In the genomic region with DNA sequence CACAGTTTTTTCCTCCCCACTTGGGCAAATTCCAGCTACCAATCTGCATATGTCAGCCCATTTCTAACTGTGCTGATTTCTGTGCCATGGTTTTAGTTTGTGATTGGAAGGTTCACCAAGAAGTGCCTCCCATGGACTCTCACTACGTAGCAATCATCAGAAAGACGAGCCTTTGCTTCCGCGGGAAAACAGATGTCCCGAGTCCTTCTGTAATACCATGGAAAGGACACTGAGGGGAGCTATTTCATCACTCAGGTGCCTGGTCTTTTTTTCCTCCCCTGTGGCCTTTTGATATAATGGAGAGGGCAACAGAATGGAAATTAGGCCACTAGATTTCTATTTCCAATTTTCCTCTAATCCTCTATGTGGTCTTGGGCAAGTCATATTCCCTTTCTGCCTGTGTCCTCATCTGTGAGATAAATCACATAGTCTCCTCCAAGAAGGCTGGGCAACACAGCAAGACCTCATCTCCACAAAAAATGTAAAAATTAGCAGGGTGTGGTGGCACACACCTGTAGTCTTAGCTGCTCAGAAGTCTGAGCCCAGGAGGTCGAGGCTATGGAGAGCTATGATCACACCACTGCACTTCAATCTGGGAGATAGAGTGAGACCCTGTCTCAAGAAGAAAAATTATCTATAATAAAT, we compare ENCODE assay signal across 1 cellular context.
TF ChIP-seq lines count a peak whose summit lies in the region.

No MANE protein-coding gene starts in this region.

TF ChIP-seq in GM12878, 131 proteins besides CTCF, POLR2A, EP300 and RAD21:
- TF ChIP-seq SMC3 (IDR thresholded peaks at IDR 0.05; ENCODE audit: borderline replicate concordance, low read length) (peak; percentile 90), TCF3 (IDR thresholded peaks at IDR 0.05; ENCODE audit: borderline replicate concordance, insufficient read depth, low read depth, low read length) (no peak), SMAD1 (IDR thresholded peaks at IDR 0.05; ENCODE audit: low read depth, partially characterized antibody) (no peak), BMI1 (IDR thresholded peaks at IDR 0.05; ENCODE audit: borderline replicate concordance) (no peak)
- TF ChIP-seq, protein P1, sequence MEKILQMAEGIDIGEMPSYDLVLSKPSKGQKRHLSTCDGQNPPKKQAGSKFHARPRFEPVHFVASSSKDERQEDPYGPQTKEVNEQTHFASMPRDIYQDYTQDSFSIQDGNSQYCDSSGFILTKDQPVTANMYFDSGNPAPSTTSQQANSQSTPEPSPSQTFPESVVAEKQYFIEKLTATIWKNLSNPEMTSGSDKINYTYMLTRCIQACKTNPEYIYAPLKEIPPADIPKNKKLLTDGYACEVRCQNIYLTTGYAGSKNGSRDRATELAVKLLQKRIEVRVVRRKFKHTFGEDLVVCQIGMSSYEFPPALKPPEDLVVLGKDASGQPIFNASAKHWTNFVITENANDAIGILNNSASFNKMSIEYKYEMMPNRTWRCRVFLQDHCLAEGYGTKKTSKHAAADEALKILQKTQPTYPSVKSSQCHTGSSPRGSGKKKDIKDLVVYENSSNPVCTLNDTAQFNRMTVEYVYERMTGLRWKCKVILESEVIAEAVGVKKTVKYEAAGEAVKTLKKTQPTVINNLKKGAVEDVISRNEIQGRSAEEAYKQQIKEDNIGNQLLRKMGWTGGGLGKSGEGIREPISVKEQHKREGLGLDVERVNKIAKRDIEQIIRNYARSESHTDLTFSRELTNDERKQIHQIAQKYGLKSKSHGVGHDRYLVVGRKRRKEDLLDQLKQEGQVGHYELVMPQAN (conservative IDR thresholded peaks at IDR 0.05): no peak
- TF ChIP-seq, protein P2, sequence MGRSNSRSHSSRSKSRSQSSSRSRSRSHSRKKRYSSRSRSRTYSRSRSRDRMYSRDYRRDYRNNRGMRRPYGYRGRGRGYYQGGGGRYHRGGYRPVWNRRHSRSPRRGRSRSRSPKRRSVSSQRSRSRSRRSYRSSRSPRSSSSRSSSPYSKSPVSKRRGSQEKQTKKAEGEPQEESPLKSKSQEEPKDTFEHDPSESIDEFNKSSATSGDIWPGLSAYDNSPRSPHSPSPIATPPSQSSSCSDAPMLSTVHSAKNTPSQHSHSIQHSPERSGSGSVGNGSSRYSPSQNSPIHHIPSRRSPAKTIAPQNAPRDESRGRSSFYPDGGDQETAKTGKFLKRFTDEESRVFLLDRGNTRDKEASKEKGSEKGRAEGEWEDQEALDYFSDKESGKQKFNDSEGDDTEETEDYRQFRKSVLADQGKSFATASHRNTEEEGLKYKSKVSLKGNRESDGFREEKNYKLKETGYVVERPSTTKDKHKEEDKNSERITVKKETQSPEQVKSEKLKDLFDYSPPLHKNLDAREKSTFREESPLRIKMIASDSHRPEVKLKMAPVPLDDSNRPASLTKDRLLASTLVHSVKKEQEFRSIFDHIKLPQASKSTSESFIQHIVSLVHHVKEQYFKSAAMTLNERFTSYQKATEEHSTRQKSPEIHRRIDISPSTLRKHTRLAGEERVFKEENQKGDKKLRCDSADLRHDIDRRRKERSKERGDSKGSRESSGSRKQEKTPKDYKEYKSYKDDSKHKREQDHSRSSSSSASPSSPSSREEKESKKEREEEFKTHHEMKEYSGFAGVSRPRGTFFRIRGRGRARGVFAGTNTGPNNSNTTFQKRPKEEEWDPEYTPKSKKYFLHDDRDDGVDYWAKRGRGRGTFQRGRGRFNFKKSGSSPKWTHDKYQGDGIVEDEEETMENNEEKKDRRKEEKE (IDR thresholded peaks at IDR 0.05): no peak
- TF ChIP-seq, protein P3, sequence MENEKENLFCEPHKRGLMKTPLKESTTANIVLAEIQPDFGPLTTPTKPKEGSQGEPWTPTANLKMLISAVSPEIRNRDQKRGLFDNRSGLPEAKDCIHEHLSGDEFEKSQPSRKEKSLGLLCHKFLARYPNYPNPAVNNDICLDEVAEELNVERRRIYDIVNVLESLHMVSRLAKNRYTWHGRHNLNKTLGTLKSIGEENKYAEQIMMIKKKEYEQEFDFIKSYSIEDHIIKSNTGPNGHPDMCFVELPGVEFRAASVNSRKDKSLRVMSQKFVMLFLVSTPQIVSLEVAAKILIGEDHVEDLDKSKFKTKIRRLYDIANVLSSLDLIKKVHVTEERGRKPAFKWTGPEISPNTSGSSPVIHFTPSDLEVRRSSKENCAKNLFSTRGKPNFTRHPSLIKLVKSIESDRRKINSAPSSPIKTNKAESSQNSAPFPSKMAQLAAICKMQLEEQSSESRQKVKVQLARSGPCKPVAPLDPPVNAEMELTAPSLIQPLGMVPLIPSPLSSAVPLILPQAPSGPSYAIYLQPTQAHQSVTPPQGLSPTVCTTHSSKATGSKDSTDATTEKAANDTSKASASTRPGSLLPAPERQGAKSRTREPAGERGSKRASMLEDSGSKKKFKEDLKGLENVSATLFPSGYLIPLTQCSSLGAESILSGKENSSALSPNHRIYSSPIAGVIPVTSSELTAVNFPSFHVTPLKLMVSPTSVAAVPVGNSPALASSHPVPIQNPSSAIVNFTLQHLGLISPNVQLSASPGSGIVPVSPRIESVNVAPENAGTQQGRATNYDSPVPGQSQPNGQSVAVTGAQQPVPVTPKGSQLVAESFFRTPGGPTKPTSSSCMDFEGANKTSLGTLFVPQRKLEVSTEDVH (IDR thresholded peaks at IDR 0.05; ENCODE audit: low read depth, partially characterized antibody): peak; percentile 29
- TF ChIP-seq, protein P4, sequence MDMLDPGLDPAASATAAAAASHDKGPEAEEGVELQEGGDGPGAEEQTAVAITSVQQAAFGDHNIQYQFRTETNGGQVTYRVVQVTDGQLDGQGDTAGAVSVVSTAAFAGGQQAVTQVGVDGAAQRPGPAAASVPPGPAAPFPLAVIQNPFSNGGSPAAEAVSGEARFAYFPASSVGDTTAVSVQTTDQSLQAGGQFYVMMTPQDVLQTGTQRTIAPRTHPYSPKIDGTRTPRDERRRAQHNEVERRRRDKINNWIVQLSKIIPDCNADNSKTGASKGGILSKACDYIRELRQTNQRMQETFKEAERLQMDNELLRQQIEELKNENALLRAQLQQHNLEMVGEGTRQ (IDR thresholded peaks at IDR 0.05; ENCODE audit: borderline replicate concordance, low read depth, low read length): no peak
